ENCODE assay signal across 22 cellular contexts in genomic region chr1:167148388-167148787, GRCh38. TPM values are rescaled to one million over a fixed set of nuclear protein-coding genes. Genes with fewer than 3 reads are reported as not detected.
"Had no signal": no experiment of that assay in that cellular context is flagged by ENCODE, and none has a peak within 500 bp of the region (broad histone marks: within the 10 kb centered on the region; RNA-seq: fewer than 3 reads in every experiment).

No MANE protein-coding gene starts in this region.

- H3K4me3 Mint-ChIP-seq: activated CD4-positive, alpha-beta T cell treated with anti-CD3 and anti-CD28 coated beads for 36 hours; activated CD8-positive, alpha-beta T cell treated with anti-CD3 and anti-CD28 coated beads for 36 hours; activated T-cell treated with anti-CD3 and anti-CD28 coated beads, Interleukin-2, amount 50 U/mL, for 72 hours; stimulated activated naive CD8-positive, alpha-beta T cell treated with anti-CD3 and anti-CD28 coated beads, Interleukin-15, amount 100 ng/mL, for 72 hours had no signal

- ATAC-seq: activated CD4-positive, alpha-beta T cell treated with anti-CD3 and anti-CD28 coated beads for 36 hours; activated CD8-positive, alpha-beta T cell treated with anti-CD3 and anti-CD28 coated beads for 36 hours; activated T-cell treated with anti-CD3 and anti-CD28 coated beads, Interleukin-2, amount 50 U/mL, for 72 hours; heart left ventricle; pancreas; stimulated activated naive CD8-positive, alpha-beta T cell treated with anti-CD3 and anti-CD28 coated beads, Interleukin-15, amount 100 ng/mL, for 72 hours had no signal

- H3K9me3 ChIP-seq: pancreas, testis had no signal

- H3K36me3 ChIP-seq: heart left ventricle, pancreas had no signal

- H3K4me1 ChIP-seq: heart left ventricle, pancreas had no signal

- H3K4me1 Mint-ChIP-seq: stimulated activated naive CD8-positive, alpha-beta T cell treated with anti-CD3 and anti-CD28 coated beads, Interleukin-15, amount 100 ng/mL, for 72 hours had no signal

- H3K27me3 ChIP-seq: testis had no signal

- FAIRE-seq: bronchial epithelial cell, frontal cortex, pancreas had no signal

- H3K27ac ChIP-seq: heart left ventricle, pancreas, skin epidermis, testis, VCaP had no signal

- H3K4me3 ChIP-seq: heart left ventricle, pancreas, skin epidermis, testis had no signal

- DNase-seq: activated CD4-positive, alpha-beta T cell treated with anti-CD3 and anti-CD28 coated beads for 36 hours; activated CD8-positive, alpha-beta memory T cell treated with anti-CD3 and anti-CD28 coated beads, Interleukin-2, amount 50 U/mL, for 4 hours; activated CD8-positive, alpha-beta T cell treated with anti-CD3 and anti-CD28 coated beads for 36 hours; activated T-cell treated with anti-CD3 and anti-CD28 coated beads, Interleukin-2, amount 50 U/mL, for 72 hours; aorta; heart left ventricle; pancreas; stimulated activated CD4-positive, alpha-beta T cell treated with anti-CD3 and anti-CD28 coated beads, Interleukin-4, amount 100 ng/mL, for 4 hours; stimulated activated naive CD8-positive, alpha-beta T cell treated with anti-CD3 and anti-CD28 coated beads, Interleukin-15, amount 100 ng/mL, for 72 hours; T1000; testis had no signal

- H3K27ac Mint-ChIP-seq: activated CD4-positive, alpha-beta T cell treated with anti-CD3 and anti-CD28 coated beads for 36 hours; activated CD8-positive, alpha-beta T cell treated with anti-CD3 and anti-CD28 coated beads for 36 hours; activated T-cell treated with anti-CD3 and anti-CD28 coated beads, Interleukin-2, amount 50 U/mL, for 72 hours; stimulated activated naive CD8-positive, alpha-beta T cell treated with anti-CD3 and anti-CD28 coated beads, Interleukin-15, amount 100 ng/mL, for 72 hours had no signal

RNA-seq across cellular contexts. Expression of gene STYXL2, which starts 54.5 kb away (rescaled TPM):
- total RNA-seq: activated CD4-positive, alpha-beta T cell treated with anti-CD3 and anti-CD28 coated beads for 36 hours; activated CD8-positive, alpha-beta T cell treated with anti-CD3 and anti-CD28 coated beads for 36 hours; bronchial epithelial cell; dermis microvascular lymphatic vessel endothelial cell; fibroblast of lung; kidney epithelial cell; ureter had no signal
- polyA plus RNA-seq: fibroblast of lung, liver, neural cell had no signal

RNA-seq across cellular contexts. Expression of gene GPA33, which starts 58.2 kb away (rescaled TPM):
- total RNA-seq: aorta, bronchial epithelial cell, chondrocyte, dermis microvascular lymphatic vessel endothelial cell, fibroblast of lung, frontal cortex, kidney epithelial cell had no signal
- polyA plus RNA-seq: fibroblast of lung had no signal
